In genomic region chr3:186514296-186515002, GRCh38 we compare ENCODE assay signal across 10 cellular contexts. TPM values are rescaled to one million over a fixed set of nuclear protein-coding genes. Genes with fewer than 3 reads are reported as not detected.
DNase-seq lines count a peak whose midpoint lies in the region; ATAC-seq and TF ChIP-seq lines count a peak whose summit lies in the region.
"Had no signal": no experiment of that assay in that cellular context is flagged by ENCODE, and none has a peak within 500 bp of the region (broad histone marks: within the 10 kb centered on the region; RNA-seq: fewer than 3 reads in every experiment).

No MANE protein-coding gene starts in this region.

- H3K27ac ChIP-seq in 22Rv1 (no peak overlapping the region), foreskin keratinocyte (no peak overlapping the region)
- H3K27ac ChIP-seq: thyroid gland had no signal

- H3K4me1 ChIP-seq in foreskin keratinocyte = peaks cover 5% of the 10 kb centered on the region
- H3K4me1 ChIP-seq: thyroid gland had no signal

- H3K27me3 ChIP-seq in foreskin keratinocyte = peaks cover 53% of the 10 kb centered on the region
- H3K27me3 ChIP-seq: thyroid gland had no signal

- DNase-seq in GM10266 (ENCODE audit: extremely low spot score) (no peak), RKO (ENCODE audit: low spot score) (peak; percentile 40), foreskin keratinocyte (peak in 1 of 2 donors; percentile 27), NCI-H1417 treated with DMSO at 0.1 percent for 48 hours (lab: John Stamatoyannopoulos, UW) (no peak), NCI-H748 treated with DMSO at 0.1 percent for 48 hours (lab: John Stamatoyannopoulos, UW) (no peak)
- DNase-seq in stimulated activated naive CD4-positive, alpha-beta T cell treated with Interleukin-2 at 50 U/mL for 16 hours (lab: John Stamatoyannopoulos, UW) = no peak
- DNase-seq: NCI-H1105 treated with DMSO at 0.1 percent for 48 hours, thyroid gland had no signal

- peak; percentile 53 for ATAC-seq in foreskin keratinocyte
- no peak for ATAC-seq in GM19397 (IDR thresholded peaks at IDR 0.05; ENCODE audit: unreplicated experiment)

- TF ChIP-seq CTCF in 22Rv1 (IDR thresholded peaks at IDR 0.05) (peak; percentile 51), GM10266 (IDR thresholded peaks at IDR 0.05; ENCODE audit: control insufficient read depth, insufficient read depth, low read depth, missing control alignments) (peak; percentile 47), foreskin keratinocyte (conservative IDR thresholded peaks at IDR 0.05) (peak; percentile 52)

RNA-seq across cellular contexts. Expression of gene CRYGS, which starts 29.7 kb away (rescaled TPM):
- total RNA-seq in foreskin keratinocyte = 1.1 and 1.3 TPM in 2 replicates
- polyA plus RNA-seq in foreskin keratinocyte = 1.2 and 1.5 TPM in 2 replicates

RNA-seq across cellular contexts. Expression of gene TBCCD1, which starts 52.7 kb away (rescaled TPM):
- 11.9 and 14.0 TPM in 2 replicates for total RNA-seq in foreskin keratinocyte
- polyA plus RNA-seq in foreskin keratinocyte = 4.6 and 6.7 TPM in 2 replicates

RNA-seq across cellular contexts. Expression of gene DNAJB11, which starts 56.1 kb away (rescaled TPM):
- total RNA-seq in foreskin keratinocyte = 80.8 and 83.7 TPM in 2 replicates
- 71.6 and 79.9 TPM in 2 replicates for polyA plus RNA-seq in foreskin keratinocyte
